ENCODE assay signal across 17 cellular contexts in genomic region chr7:91156326-91156725, GRCh38.
DNase-seq lines count a peak whose midpoint lies in the region; ATAC-seq and TF ChIP-seq lines count a peak whose summit lies in the region.
"Had no signal": no experiment of that assay in that cellular context is flagged by ENCODE, and none has a peak within 500 bp of the region (broad histone marks: within the 10 kb centered on the region; RNA-seq: fewer than 3 reads in every experiment).

No MANE protein-coding gene starts in this region.

- H3K4me1 Mint-ChIP-seq in brain (peaks cover 16% of the 10 kb centered on the region), neural progenitor cell (peaks cover 24% of the 10 kb centered on the region)

- no peak overlapping the region for H2AFZ ChIP-seq in neural progenitor cell (replicated peaks)

- H3K27ac ChIP-seq in neural progenitor cell = no peak overlapping the region
- H3K27ac ChIP-seq: 22Rv1, A549, BLaER1 had no signal

- H3K27ac Mint-ChIP-seq in brain (peak overlapping the region; percentile 27 to 87 (median 78)), neural progenitor cell (peak overlapping the region; percentile 61)
- H3K27ac Mint-ChIP-seq: CD8-positive, alpha-beta T cell had no signal

- no peaks in the 10 kb centered on the region for H3K36me3 Mint-ChIP-seq in brain
- peaks cover 12% of the 10 kb centered on the region for H3K36me3 Mint-ChIP-seq in neural progenitor cell
- H3K36me3 Mint-ChIP-seq: CD8-positive, alpha-beta T cell had no signal

- peaks cover 3% of the 10 kb centered on the region for H3K27me3 Mint-ChIP-seq in brain
- H3K27me3 Mint-ChIP-seq in neural progenitor cell (ENCODE audit: insufficient read depth, low read depth) = no peaks in the 10 kb centered on the region

- intact Hi-C loops in sciatic nerve (cut with DNase I) = no loop called here

- no peaks in the 10 kb centered on the region for H3K9me3 ChIP-seq in neural progenitor cell (ENCODE audit: low read depth)
- H3K9me3 ChIP-seq: A549, BLaER1 had no signal

- POLR2A ChIA-PET in BJ (lab: Charles Lee) = interaction anchor here (0.7 kb wide), 1 partner anchor 32 kb away, joined by 3 read pairs; no protein-coding TSS in a partner anchor

- H3K27me3 ChIP-seq in BJ (ENCODE audit: control insufficient read depth, insufficient read depth, low read length) (no peaks in the 10 kb centered on the region), neural progenitor cell (no peaks in the 10 kb centered on the region)
- H3K27me3 ChIP-seq: BLaER1 had no signal

- no peak overlapping the region for H3K4me2 ChIP-seq in neural progenitor cell
- H3K4me2 ChIP-seq: A549, BLaER1 had no signal

- no peak overlapping the region for H3K9ac ChIP-seq in neural progenitor cell
- H3K9ac ChIP-seq: BLaER1 had no signal

- TF ChIP-seq CTCF in BJ (IDR thresholded peaks at IDR 0.05; ENCODE audit: insufficient read depth, low read depth, low read length) (no peak), brain (conservative IDR thresholded peaks at IDR 0.05) (no peak), neural progenitor cell (IDR thresholded peaks at IDR 0.05) (no peak)

- H3F3A ChIP-seq in neural progenitor cell (ENCODE audit: low read depth) = no peaks in the 10 kb centered on the region

- H4K20me1 ChIP-seq in neural progenitor cell (ENCODE audit: low read depth) = no peaks in the 10 kb centered on the region
- H4K20me1 ChIP-seq: BLaER1 had no signal

- H3K4me1 ChIP-seq in neural progenitor cell = no peaks in the 10 kb centered on the region
- H3K4me1 ChIP-seq: A549, BLaER1 had no signal

- CTCF ChIA-PET in BJ (lab: Yijun Ruan, JAX) = no interaction called here

- H3K4me3 ChIP-seq in BJ (ENCODE audit: low read depth, low read length) (no peak overlapping the region), neural progenitor cell (no peak overlapping the region)
- H3K4me3 ChIP-seq: A549, BLaER1 had no signal

- peak; percentile 10 for DNase-seq in BJ (ENCODE audit: low read depth)
- peak; percentile 15 for DNase-seq in GM04504 (ENCODE audit: low read depth)
- no peak for DNase-seq in neural progenitor cell (ENCODE audit: low spot score)
- no peak for DNase-seq in sciatic nerve (ENCODE audit: low spot score)
- no peak for DNase-seq in activated CD4-positive, alpha-beta T cell treated with anti-CD3 and anti-CD28 coated beads, Interleukin-2, amount 50 U/mL, for 48 hours
- DNase-seq: AML-193; Calu3; CD8-positive, alpha-beta T cell; DMS79 treated with DMSO at 0.1 percent for 48 hours; GDM1; GOT3; H7 had no signal

- ATAC-seq in HG02678 (IDR thresholded peaks at IDR 0.05; ENCODE audit: unreplicated experiment) = no peak
- ATAC-seq in sciatic nerve = no peak
- ATAC-seq: A549; CD8-positive, alpha-beta T cell had no signal

- H3K4me3 Mint-ChIP-seq in brain (peak overlapping the region in 3 of 5 experiments; percentile 22 to 70 (median 45)), neural progenitor cell (no peak overlapping the region)
- H3K4me3 Mint-ChIP-seq: CD8-positive, alpha-beta T cell had no signal

- H3K9me3 Mint-ChIP-seq in brain = peaks cover 0 to 5% (median 0%) of the 10 kb centered on the region in 5 experiments
- H3K9me3 Mint-ChIP-seq in neural progenitor cell = no peaks in the 10 kb centered on the region
- H3K9me3 Mint-ChIP-seq: CD8-positive, alpha-beta T cell had no signal

- no peaks in the 10 kb centered on the region for H3K36me3 ChIP-seq in BJ (ENCODE audit: control insufficient read depth, insufficient read depth, low read length)
- no peaks in the 10 kb centered on the region for H3K36me3 ChIP-seq in neural progenitor cell
- H3K36me3 ChIP-seq: BLaER1 had no signal

- H3K79me2 ChIP-seq in neural progenitor cell (ENCODE audit: low read depth) = no peaks in the 10 kb centered on the region

Comparison
In these comparisons a context has a peak if more than half of its experiments do, and no peak if none do; other contexts are left out.
1. DNase-seq: peak in BJ (single experiment) and GM04504 (single experiment); none in neural progenitor cell (single experiment), sciatic nerve (single experiment) and activated CD4-positive, alpha-beta T cell treated with anti-CD3 and anti-CD28 coated beads, Interleukin-2, amount 50 U/mL, for 48 hours (0 of 2).